7 cellular contexts compared by ENCODE assay signal in genomic region chr4:121950212-121950679, GRCh38. TPM values are rescaled to one million over a fixed set of nuclear protein-coding genes. Genes with fewer than 3 reads are reported as not detected.
DNase-seq lines count a peak whose midpoint lies in the region; ATAC-seq, FAIRE-seq and TF ChIP-seq lines count a peak whose summit lies in the region.

No MANE protein-coding gene starts in this region.

- peaks cover 23 to 58% (median 42%) of the 10 kb centered on the region in 4 experiments for H3K27me3 ChIP-seq in H1 (replicated peaks in 1 of 4; ENCODE audit: control insufficient read depth in 3 of 4, extremely low read depth in 1 of 4, insufficient read depth in 3 of 4, low read length in 3 of 4)

- WGBS in H1 (ENCODE audit: extremely low coverage in 1 of 2, insufficient coverage in 1 of 2, insufficient read length in 1 of 2, insufficient replicate concordance in 2 of 2, low coverage in 1 of 2, low lambda C conversion rate in 2 of 2, missing lambda C conversion rate in 1 of 2), 2 experiments: 0% methylated on average over 32 of the region's 34 CpGs; no CpG with 5 or more reads in 1 of the 2 experiments

- no peak overlapping the region for H3K27ac ChIP-seq in H1 (ENCODE audit: low read depth, low read length)

- H3K4me3 Mint-ChIP-seq in activated CD4-positive, alpha-beta memory T cell treated with anti-CD3 and anti-CD28 coated beads, Interleukin-2, amount 10 ng/mL, durations not matched to agents 7 days and 5 days: peak overlapping the region; percentile 82

- peak; percentile 77 to 87 (median 81) for TF ChIP-seq CTCF in H1 (IDR thresholded peaks at IDR 0.05; ENCODE audit: control extremely low read depth in 1 of 3, insufficient read depth in 1 of 3, low read depth in 1 of 3, low read length in 3 of 3)

- H3K79me2 ChIP-seq in H1 (ENCODE audit: control insufficient read depth in 1 of 2, insufficient read depth in 2 of 2, low read length in 2 of 2): no peaks in the 10 kb centered on the region

- FAIRE-seq in H1 (lab: Jason Lieb, UNC): peak; percentile 28

- H3K23ac ChIP-seq in H1 (ENCODE audit: insufficient read length): no peak overlapping the region

- no peak overlapping the region for H2BK20ac ChIP-seq in H1 (ENCODE audit: low read length)

- H4K91ac ChIP-seq in H1 (replicated peaks; ENCODE audit: insufficient read length, low read length): no peak overlapping the region

- H4K5ac ChIP-seq in H1 (ENCODE audit: insufficient read length, low read depth, low read length): no peak overlapping the region

- peak overlapping the region in 1 of 4 experiments; percentile 45; a peak in 2 of 7 replicates for H3K9ac ChIP-seq in H1 (replicated peaks in 1 of 4; ENCODE audit: extremely low read depth in 1 of 4, low read depth in 3 of 4, low read length in 3 of 4)

- peak in 1 of 2 experiments; percentile 31; a peak in 1 of 3 replicates for TF ChIP-seq POLR2A in H1 (IDR thresholded peaks at IDR 0.05; ENCODE audit: control extremely low read depth in 1 of 2, low read depth in 2 of 2, low read length in 2 of 2)

- H2AK5ac ChIP-seq in H1 (ENCODE audit: low read depth, low read length): no peak overlapping the region

- H2AFZ ChIP-seq in H1 (ENCODE audit: low read length): peak overlapping the region; percentile 94

- H3K14ac ChIP-seq in H1 (ENCODE audit: insufficient read length): no peak overlapping the region

- H3K4me3 ChIP-seq in H1 (ENCODE audit: extremely low read depth in 1 of 4, insufficient read depth in 2 of 4, low read depth in 3 of 4, low read length in 4 of 4): peak overlapping the region; percentile 46 to 77 (median 69)

- peaks cover 16% of the 10 kb centered on the region; the same call in 1 of the 2 replicates for H3K23me2 ChIP-seq in H1 (ENCODE audit: low read depth, low read length)

- no peaks in the 10 kb centered on the region for H3K9me3 Mint-ChIP-seq in activated CD4-positive, alpha-beta memory T cell treated with anti-CD3 and anti-CD28 coated beads, Interleukin-2, amount 10 ng/mL, durations not matched to agents 7 days and 5 days

- H3K56ac ChIP-seq in H1 (replicated peaks; ENCODE audit: insufficient read length, low read depth, low read length): no peak overlapping the region

- peak; percentile 81 to 82 for TF ChIP-seq RAD21 in H1 (IDR thresholded peaks at IDR 0.05 in 1 of 2, conservative IDR thresholded peaks at IDR 0.05 in 1 of 2; ENCODE audit: low read depth in 2 of 2, low read length in 2 of 2)

- no peaks in the 10 kb centered on the region for H3K36me3 ChIP-seq in H1 (ENCODE audit: control insufficient read depth in 2 of 4, insufficient read depth in 4 of 4, low read length in 3 of 4)

- peak overlapping the region; percentile 22; the same call in 1 of the 2 replicates for H4K8ac ChIP-seq in H1 (ENCODE audit: extremely low read depth, insufficient read depth, low read length)

- no peak overlapping the region for H2BK12ac ChIP-seq in H1 (ENCODE audit: low read depth, low read length)

- no peak overlapping the region for H2BK15ac ChIP-seq in H1 (ENCODE audit: low read length)

- H3K4me2 ChIP-seq in H1 (ENCODE audit: insufficient read depth in 1 of 2, low read depth in 2 of 2, low read length in 2 of 2): peak overlapping the region; percentile 51 to 84

- H3K27ac Mint-ChIP-seq in activated CD4-positive, alpha-beta memory T cell treated with anti-CD3 and anti-CD28 coated beads, Interleukin-2, amount 10 ng/mL, durations not matched to agents 7 days and 5 days: no peak overlapping the region

- peak; percentile 62 for DNase-seq in NCI-H1105 treated with DMSO at 0.1 percent for 48 hours (lab: John Stamatoyannopoulos, UW)
- peak; percentile 85 for DNase-seq in activated CD4-positive, alpha-beta memory T cell treated with anti-CD3 and anti-CD28 coated beads, Interleukin-2, amount 10 ng/mL, durations not matched to agents 7 days and 5 days
- DNase-seq in H1 (ENCODE audit: low read depth in 1 of 2, low spot score in 2 of 2): peak; percentile 70 to 99
- DNase-seq in mesenteric fat pad (ENCODE audit: low spot score): peak; percentile 91
- peak; percentile 64 for DNase-seq in stimulated activated CD8-positive, alpha-beta memory T cell treated with anti-CD3 and anti-CD28 coated beads, Interleukin-12 subunit alpha, Interleukin-12 subunit beta, amount 100 ng/mL, for 4 hours (ENCODE audit: low read depth)

- no peaks in the 10 kb centered on the region for H3K9me3 ChIP-seq in H1 (ENCODE audit: insufficient read depth in 2 of 2, low read depth in 1 of 2, low read length in 1 of 2)

- H3K79me1 ChIP-seq in H1 (ENCODE audit: low read depth, low read length): no peaks in the 10 kb centered on the region

- peaks cover 15% of the 10 kb centered on the region for H3K4me1 Mint-ChIP-seq in activated CD4-positive, alpha-beta memory T cell treated with anti-CD3 and anti-CD28 coated beads, Interleukin-2, amount 10 ng/mL, durations not matched to agents 7 days and 5 days

- H2BK5ac ChIP-seq in H1 (ENCODE audit: low read depth, low read length): no peak overlapping the region

- peaks cover 48% of the 10 kb centered on the region for H3K27me3 Mint-ChIP-seq in activated CD4-positive, alpha-beta memory T cell treated with anti-CD3 and anti-CD28 coated beads, Interleukin-2, amount 10 ng/mL, durations not matched to agents 7 days and 5 days

- H3K18ac ChIP-seq in H1 (ENCODE audit: extremely low read depth, low read length): no peak overlapping the region

- peak in 1 of 2 experiments; percentile 40; a peak in 1 of 3 replicates for TF ChIP-seq EP300 in H1 (IDR thresholded peaks at IDR 0.05; ENCODE audit: borderline replicate concordance in 1 of 2, low read depth in 2 of 2, low read length in 2 of 2)

- no peak overlapping the region for H2BK120ac ChIP-seq in H1 (replicated peaks; ENCODE audit: low read depth, low read length)

- H3K4me1 ChIP-seq in H1 (replicated peaks in 1 of 4; ENCODE audit: control insufficient read depth in 3 of 4, insufficient read depth in 4 of 4, low read length in 3 of 4): peaks cover 0 to 2% (median 0%) of the 10 kb centered on the region in 4 experiments; a peak in 1 of 7 replicates

- ATAC-seq in GM18498 (IDR thresholded peaks at IDR 0.05; ENCODE audit: unreplicated experiment) (peak; percentile 89), HG02623 (IDR thresholded peaks at IDR 0.05; ENCODE audit: unreplicated experiment) (peak; percentile 83)

- CTCF ChIA-PET in activated CD4-positive, alpha-beta memory T cell treated with anti-CD3 and anti-CD28 coated beads, Interleukin-2, amount 10 ng/mL, durations not matched to agents 7 days and 5 days (lab: Charles Lee): interaction anchor here (0.7 to 3.2 kb wide), 11 partner anchors 27 to 634 kb away, joined by 3 to 33 read pairs (median 4); partner anchors contain the start of gene BLTP1
- CTCF ChIA-PET in H1 (lab: Charles Lee; ENCODE audit: partially characterized antibody): interaction anchor here (0.6 to 1.8 kb wide), 28 partner anchors 10 to 709 kb away, joined by 3 to 11 read pairs (median 4); no protein-coding TSS in a partner anchor

- no peak overlapping the region for H3K4ac ChIP-seq in H1 (replicated peaks; ENCODE audit: insufficient read length, low read depth, low read length)

- POLR2A ChIA-PET in activated CD4-positive, alpha-beta memory T cell treated with anti-CD3 and anti-CD28 coated beads, Interleukin-2, amount 10 ng/mL, durations not matched to agents 7 days and 5 days (lab: Charles Lee): interaction anchor here (0.6 to 1.3 kb wide), 2 partner anchors 627 to 628 kb away, joined by 3 to 4 read pairs; no protein-coding TSS in a partner anchor
- POLR2A ChIA-PET in H1 (lab: Charles Lee; ENCODE audit: partially characterized antibody): no interaction called here

- H3K36me3 Mint-ChIP-seq in activated CD4-positive, alpha-beta memory T cell treated with anti-CD3 and anti-CD28 coated beads, Interleukin-2, amount 10 ng/mL, durations not matched to agents 7 days and 5 days (ENCODE audit: low read depth): no peaks in the 10 kb centered on the region

- H4K20me1 ChIP-seq in H1 (replicated peaks in 1 of 2; ENCODE audit: control insufficient read depth in 1 of 2, insufficient read depth in 2 of 2, low read length in 2 of 2): no peaks in the 10 kb centered on the region

TF ChIP-seq in H1, 55 proteins besides CTCF, POLR2A, EP300 and RAD21 (continues in another document):
- TF ChIP-seq KDM4A (IDR thresholded peaks at IDR 0.05; ENCODE audit: low read depth, low read length, severe bottlenecking): no peak
- 0 out of 2 replicates have a peak, but pooled peaks have one; percentile 13 for TF ChIP-seq SP1 (IDR thresholded peaks at IDR 0.05; ENCODE audit: low read depth, low read length)
- no peak; the same call in none of the 2 replicates for TF ChIP-seq CREB1 (IDR thresholded peaks at IDR 0.05)
- TF ChIP-seq TAF1 (IDR thresholded peaks at IDR 0.05; ENCODE audit: low read depth, low read length): peak; percentile 57; the same call in 1 of the 2 replicates
- TF ChIP-seq TEAD4 (IDR thresholded peaks at IDR 0.05; ENCODE audit: low read depth, low read length): 0 out of 2 replicates have a peak, but pooled peaks have one; percentile 12
- TF ChIP-seq CEBPB (IDR thresholded peaks at IDR 0.05; ENCODE audit: low read depth, low read length): no peak
- peak; percentile 45; the same call in 1 of the 2 replicates for TF ChIP-seq YY1 (IDR thresholded peaks at IDR 0.05; ENCODE audit: low read depth, low read length)
- TF ChIP-seq, protein P1, sequence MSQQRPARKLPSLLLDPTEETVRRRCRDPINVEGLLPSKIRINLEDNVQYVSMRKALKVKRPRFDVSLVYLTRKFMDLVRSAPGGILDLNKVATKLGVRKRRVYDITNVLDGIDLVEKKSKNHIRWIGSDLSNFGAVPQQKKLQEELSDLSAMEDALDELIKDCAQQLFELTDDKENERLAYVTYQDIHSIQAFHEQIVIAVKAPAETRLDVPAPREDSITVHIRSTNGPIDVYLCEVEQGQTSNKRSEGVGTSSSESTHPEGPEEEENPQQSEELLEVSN (IDR thresholded peaks at IDR 0.05): no peak
- peak; percentile 59; the same call in 1 of the 2 replicates for TF ChIP-seq GABPA (IDR thresholded peaks at IDR 0.05; ENCODE audit: borderline replicate concordance, insufficient read depth, low read length)
- peak; percentile 63 for TF ChIP-seq TAF7 (optimal IDR thresholded peaks at IDR 0.05; ENCODE audit: borderline replicate concordance, low read depth, low read length)

RNA-seq across cellular contexts. Expression of gene TRPC3, which starts 1.6 kb away (rescaled TPM):
- total RNA-seq in activated CD4-positive, alpha-beta memory T cell treated with anti-CD3 and anti-CD28 coated beads, Interleukin-2, amount 10 ng/mL, durations not matched to agents 7 days and 5 days: 1 to 10 TPM in 1 of 2 experiments, under 1 TPM in 1; 0.70 to 1.1 TPM
- total RNA-seq in H1 (2021; fragmentation: NEBNext Ultra II Directional; extraction: Animal tissue kit (Norgen Biotek cat#: 25700)): 0.37 and 0.57 TPM in 2 replicates
- 0.41 and 0.49 TPM in 2 replicates for polyA plus RNA-seq in H1 (2011; rRNA removed)
- 0.62 TPM for polyA plus RNA-seq in H1 (2011; cell fraction: cytosol; rRNA removed)
- 1.0 TPM for polyA plus RNA-seq in H1 (2011; cell fraction: nucleus; rRNA removed)
- 0.29 to 0.43 TPM (median 0.41 TPM) in 4 replicates for polyA plus RNA-seq in H1 (2012, experiment 1 of 2)
- polyA plus RNA-seq in H1 (2012, experiment 2 of 2): 0.09 TPM
- polyA plus RNA-seq in H1 (2013, experiment 1 of 2): 0.18 TPM
- 0.11 TPM for polyA plus RNA-seq in H1 (2013, experiment 2 of 2)
- polyA minus RNA-seq in H1 (2011; rRNA and poly(A)+ RNA removed): 1.5 TPM in 2 replicates
- polyA minus RNA-seq in H1 (2011; cell fraction: cytosol; rRNA and poly(A)+ RNA removed): 1.1 TPM
- polyA minus RNA-seq in H1 (2011; cell fraction: nucleus; rRNA and poly(A)+ RNA removed): 3.1 TPM
- 0.48 TPM for total RNA-seq in mesenteric fat pad
